1 cellular context compared by ENCODE assay signal in the genomic region with DNA sequence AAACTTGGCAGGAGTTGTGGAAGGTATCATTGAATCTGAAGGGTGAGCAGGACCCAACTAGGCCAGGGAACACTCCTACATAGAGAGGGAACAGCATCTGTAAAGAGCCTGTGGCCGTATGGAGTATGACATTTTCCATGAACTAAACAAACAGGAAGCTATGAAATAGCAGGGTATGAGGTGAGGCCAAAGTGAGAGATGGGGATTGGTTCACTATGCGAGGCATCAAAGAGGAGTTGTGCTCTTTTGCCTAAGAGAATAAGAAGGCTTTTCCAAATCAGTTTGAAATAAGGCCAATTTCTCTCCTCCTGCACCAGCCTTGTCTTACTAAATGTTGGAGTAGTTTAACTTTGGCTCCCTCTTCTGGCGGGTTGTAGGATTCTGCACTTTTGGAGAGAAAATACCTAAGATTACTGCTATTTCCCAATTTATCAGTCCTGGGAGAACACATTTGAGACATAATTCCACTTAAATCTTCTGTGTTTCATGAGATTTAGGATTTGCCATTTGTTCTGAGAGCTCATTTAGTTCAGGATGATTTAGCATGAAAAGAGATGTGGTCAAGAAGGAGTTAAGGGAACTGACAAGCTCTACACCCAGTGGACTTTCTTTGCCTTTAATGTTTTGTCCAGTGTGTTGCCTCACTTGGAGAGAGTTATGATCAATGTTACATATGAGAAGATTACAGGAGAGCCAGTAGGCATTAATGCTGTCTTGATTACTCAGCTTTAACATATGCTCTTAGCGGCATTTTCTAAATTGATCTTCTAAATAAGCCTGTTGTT.
A peak's percentile ranks its signal among the peaks of the same experiment; 100 is the strongest.
TF ChIP-seq lines count a peak whose summit lies in the region.

No MANE protein-coding gene starts in this region.

TF ChIP-seq in K562, 482 proteins besides CTCF, POLR2A, EP300 and RAD21 (continued from another document):
- no peak for TF ChIP-seq PRMT5 (CRISPR knock-in tag; IDR thresholded peaks at IDR 0.05)
- TF ChIP-seq, protein P1, sequence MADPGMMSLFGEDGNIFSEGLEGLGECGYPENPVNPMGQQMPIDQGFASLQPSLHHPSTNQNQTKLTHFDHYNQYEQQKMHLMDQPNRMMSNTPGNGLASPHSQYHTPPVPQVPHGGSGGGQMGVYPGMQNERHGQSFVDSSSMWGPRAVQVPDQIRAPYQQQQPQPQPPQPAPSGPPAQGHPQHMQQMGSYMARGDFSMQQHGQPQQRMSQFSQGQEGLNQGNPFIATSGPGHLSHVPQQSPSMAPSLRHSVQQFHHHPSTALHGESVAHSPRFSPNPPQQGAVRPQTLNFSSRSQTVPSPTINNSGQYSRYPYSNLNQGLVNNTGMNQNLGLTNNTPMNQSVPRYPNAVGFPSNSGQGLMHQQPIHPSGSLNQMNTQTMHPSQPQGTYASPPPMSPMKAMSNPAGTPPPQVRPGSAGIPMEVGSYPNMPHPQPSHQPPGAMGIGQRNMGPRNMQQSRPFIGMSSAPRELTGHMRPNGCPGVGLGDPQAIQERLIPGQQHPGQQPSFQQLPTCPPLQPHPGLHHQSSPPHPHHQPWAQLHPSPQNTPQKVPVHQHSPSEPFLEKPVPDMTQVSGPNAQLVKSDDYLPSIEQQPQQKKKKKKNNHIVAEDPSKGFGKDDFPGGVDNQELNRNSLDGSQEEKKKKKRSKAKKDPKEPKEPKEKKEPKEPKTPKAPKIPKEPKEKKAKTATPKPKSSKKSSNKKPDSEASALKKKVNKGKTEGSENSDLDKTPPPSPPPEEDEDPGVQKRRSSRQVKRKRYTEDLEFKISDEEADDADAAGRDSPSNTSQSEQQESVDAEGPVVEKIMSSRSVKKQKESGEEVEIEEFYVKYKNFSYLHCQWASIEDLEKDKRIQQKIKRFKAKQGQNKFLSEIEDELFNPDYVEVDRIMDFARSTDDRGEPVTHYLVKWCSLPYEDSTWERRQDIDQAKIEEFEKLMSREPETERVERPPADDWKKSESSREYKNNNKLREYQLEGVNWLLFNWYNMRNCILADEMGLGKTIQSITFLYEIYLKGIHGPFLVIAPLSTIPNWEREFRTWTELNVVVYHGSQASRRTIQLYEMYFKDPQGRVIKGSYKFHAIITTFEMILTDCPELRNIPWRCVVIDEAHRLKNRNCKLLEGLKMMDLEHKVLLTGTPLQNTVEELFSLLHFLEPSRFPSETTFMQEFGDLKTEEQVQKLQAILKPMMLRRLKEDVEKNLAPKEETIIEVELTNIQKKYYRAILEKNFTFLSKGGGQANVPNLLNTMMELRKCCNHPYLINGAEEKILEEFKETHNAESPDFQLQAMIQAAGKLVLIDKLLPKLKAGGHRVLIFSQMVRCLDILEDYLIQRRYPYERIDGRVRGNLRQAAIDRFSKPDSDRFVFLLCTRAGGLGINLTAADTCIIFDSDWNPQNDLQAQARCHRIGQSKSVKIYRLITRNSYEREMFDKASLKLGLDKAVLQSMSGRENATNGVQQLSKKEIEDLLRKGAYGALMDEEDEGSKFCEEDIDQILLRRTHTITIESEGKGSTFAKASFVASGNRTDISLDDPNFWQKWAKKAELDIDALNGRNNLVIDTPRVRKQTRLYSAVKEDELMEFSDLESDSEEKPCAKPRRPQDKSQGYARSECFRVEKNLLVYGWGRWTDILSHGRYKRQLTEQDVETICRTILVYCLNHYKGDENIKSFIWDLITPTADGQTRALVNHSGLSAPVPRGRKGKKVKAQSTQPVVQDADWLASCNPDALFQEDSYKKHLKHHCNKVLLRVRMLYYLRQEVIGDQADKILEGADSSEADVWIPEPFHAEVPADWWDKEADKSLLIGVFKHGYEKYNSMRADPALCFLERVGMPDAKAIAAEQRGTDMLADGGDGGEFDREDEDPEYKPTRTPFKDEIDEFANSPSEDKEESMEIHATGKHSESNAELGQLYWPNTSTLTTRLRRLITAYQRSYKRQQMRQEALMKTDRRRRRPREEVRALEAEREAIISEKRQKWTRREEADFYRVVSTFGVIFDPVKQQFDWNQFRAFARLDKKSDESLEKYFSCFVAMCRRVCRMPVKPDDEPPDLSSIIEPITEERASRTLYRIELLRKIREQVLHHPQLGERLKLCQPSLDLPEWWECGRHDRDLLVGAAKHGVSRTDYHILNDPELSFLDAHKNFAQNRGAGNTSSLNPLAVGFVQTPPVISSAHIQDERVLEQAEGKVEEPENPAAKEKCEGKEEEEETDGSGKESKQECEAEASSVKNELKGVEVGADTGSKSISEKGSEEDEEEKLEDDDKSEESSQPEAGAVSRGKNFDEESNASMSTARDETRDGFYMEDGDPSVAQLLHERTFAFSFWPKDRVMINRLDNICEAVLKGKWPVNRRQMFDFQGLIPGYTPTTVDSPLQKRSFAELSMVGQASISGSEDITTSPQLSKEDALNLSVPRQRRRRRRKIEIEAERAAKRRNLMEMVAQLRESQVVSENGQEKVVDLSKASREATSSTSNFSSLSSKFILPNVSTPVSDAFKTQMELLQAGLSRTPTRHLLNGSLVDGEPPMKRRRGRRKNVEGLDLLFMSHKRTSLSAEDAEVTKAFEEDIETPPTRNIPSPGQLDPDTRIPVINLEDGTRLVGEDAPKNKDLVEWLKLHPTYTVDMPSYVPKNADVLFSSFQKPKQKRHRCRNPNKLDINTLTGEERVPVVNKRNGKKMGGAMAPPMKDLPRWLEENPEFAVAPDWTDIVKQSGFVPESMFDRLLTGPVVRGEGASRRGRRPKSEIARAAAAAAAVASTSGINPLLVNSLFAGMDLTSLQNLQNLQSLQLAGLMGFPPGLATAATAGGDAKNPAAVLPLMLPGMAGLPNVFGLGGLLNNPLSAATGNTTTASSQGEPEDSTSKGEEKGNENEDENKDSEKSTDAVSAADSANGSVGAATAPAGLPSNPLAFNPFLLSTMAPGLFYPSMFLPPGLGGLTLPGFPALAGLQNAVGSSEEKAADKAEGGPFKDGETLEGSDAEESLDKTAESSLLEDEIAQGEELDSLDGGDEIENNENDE (IDR thresholded peaks at IDR 0.05; ENCODE audit: low read depth, low read length), result no peak
- no peak for TF ChIP-seq U2AF2 (optimal IDR thresholded peaks at IDR 0.05; ENCODE audit: low read depth, low read length)
- TF ChIP-seq POLR2G (IDR thresholded peaks at IDR 0.05; ENCODE audit: low read depth, low read length), result no peak
- TF ChIP-seq STAG1 (CRISPR knock-in tag; IDR thresholded peaks at IDR 0.05; ENCODE audit: borderline replicate concordance), result peak; percentile 60; the same call in 1 of the 2 replicates
- TF ChIP-seq ARID2 (IDR thresholded peaks at IDR 0.05), result peak; percentile 82
- TF ChIP-seq, protein P2, sequence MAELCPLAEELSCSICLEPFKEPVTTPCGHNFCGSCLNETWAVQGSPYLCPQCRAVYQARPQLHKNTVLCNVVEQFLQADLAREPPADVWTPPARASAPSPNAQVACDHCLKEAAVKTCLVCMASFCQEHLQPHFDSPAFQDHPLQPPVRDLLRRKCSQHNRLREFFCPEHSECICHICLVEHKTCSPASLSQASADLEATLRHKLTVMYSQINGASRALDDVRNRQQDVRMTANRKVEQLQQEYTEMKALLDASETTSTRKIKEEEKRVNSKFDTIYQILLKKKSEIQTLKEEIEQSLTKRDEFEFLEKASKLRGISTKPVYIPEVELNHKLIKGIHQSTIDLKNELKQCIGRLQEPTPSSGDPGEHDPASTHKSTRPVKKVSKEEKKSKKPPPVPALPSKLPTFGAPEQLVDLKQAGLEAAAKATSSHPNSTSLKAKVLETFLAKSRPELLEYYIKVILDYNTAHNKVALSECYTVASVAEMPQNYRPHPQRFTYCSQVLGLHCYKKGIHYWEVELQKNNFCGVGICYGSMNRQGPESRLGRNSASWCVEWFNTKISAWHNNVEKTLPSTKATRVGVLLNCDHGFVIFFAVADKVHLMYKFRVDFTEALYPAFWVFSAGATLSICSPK (IDR thresholded peaks at IDR 0.05; ENCODE audit: borderline replicate concordance), result no peak
- TF ChIP-seq DEAF1 (CRISPR knock-in tag; IDR thresholded peaks at IDR 0.05), result peak; percentile 72
- no peak for TF ChIP-seq ZNF445 (CRISPR knock-in tag; IDR thresholded peaks at IDR 0.05; ENCODE audit: low read depth)
